13 cellular contexts compared by ENCODE assay signal in the genomic region with DNA sequence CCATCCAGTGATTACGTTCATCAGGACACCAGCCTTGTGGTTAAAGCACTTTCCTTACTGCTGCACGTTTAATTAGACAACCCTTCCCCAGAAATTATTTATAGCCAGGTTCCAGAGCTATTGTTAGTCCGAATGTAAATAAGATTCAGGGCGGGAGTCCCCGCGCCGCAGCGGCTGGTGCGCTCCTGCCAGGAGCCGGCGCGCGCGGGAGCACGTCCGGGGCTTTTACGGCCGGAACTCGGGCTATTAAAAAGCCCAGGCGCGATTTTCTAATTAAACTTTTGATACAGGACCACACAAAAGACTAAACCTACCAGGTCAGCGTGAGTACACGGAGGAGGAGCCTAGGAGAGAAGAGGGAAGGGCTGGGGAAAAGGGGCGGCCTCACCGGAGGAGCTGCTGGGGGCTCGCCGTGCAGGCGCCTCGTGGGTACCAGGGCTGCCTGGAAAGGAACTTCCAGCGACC.
DNase-seq lines count a peak whose midpoint lies in the region; ATAC-seq and TF ChIP-seq lines count a peak whose summit lies in the region.
"Had no signal": no experiment of that assay in that cellular context is flagged by ENCODE, and none has a peak within 500 bp of the region (broad histone marks: within the 10 kb centered on the region; RNA-seq: fewer than 3 reads in every experiment).

No MANE protein-coding gene starts in this region.

- no peak overlapping the region for H2BK120ac ChIP-seq in H9 (ENCODE audit: low read depth, low read length, poor library complexity, severe bottlenecking)

- no peaks in the 10 kb centered on the region; a peak in 1 of 7 replicates for H3K36me3 Mint-ChIP-seq in H9 (ENCODE audit: insufficient read depth in 1 of 3, low read depth in 3 of 3)
- H3K36me3 Mint-ChIP-seq in CD14-positive monocyte: no peaks in the 10 kb centered on the region

- H3K4me1 Mint-ChIP-seq in H9 (peaks cover 18 to 23% of the 10 kb centered on the region in 2 experiments), CD14-positive monocyte (no peaks in the 10 kb centered on the region)

- no peak overlapping the region for H2AK5ac ChIP-seq in H9 (ENCODE audit: insufficient read length, low read length)

- H3K9me3 ChIP-seq in H9 (ENCODE audit: control insufficient read depth, low read depth, low read length) (no peaks in the 10 kb centered on the region), esophagus muscularis mucosa (no peaks in the 10 kb centered on the region), breast epithelium (no peaks in the 10 kb centered on the region)
- H3K9me3 ChIP-seq: suprapubic skin had no signal

- H2BK12ac ChIP-seq in H9 (ENCODE audit: insufficient read length, low read depth, low read length): no peak overlapping the region

- no CpG with 5 or more reads among the region's 30 CpGs for WGBS in H9 (ENCODE audit: extremely low coverage, insufficient read length, low lambda C conversion rate)
- 2% methylated on average over 29 of the region's 30 CpGs for WGBS in esophagus muscularis mucosa

- no peak for TF ChIP-seq EP300 in esophagus muscularis mucosa (IDR thresholded peaks at IDR 0.05)

- no peak overlapping the region for H3K14ac ChIP-seq in H9 (ENCODE audit: insufficient read depth, low read length)

- H3K79me1 ChIP-seq in H9 (ENCODE audit: insufficient read depth, low read depth, low read length, poor library complexity, severe bottlenecking): no peaks in the 10 kb centered on the region

- H3K18ac ChIP-seq in H9 (ENCODE audit: insufficient read length, low read depth, low read length): no peak overlapping the region

- no peak overlapping the region for H4K5ac ChIP-seq in H9 (ENCODE audit: insufficient read length, low read depth, low read length)

- H2BK5ac ChIP-seq in H9 (ENCODE audit: insufficient read length, low read length): no peak overlapping the region

- no peak overlapping the region for H2BK15ac ChIP-seq in H9 (ENCODE audit: low read depth, low read length)

- no peak overlapping the region for H3T11ph ChIP-seq in H9 (ENCODE audit: low read length)

- H3K79me2 ChIP-seq in H9 (ENCODE audit: insufficient read depth, low read length): no peaks in the 10 kb centered on the region

- peaks cover 3% of the 10 kb centered on the region for H3K23me2 ChIP-seq in H9 (ENCODE audit: insufficient read length, low read depth, low read length, poor library complexity, severe bottlenecking)

- intact Hi-C loops in esophagus muscularis mucosa (cut with DNase I) (no loop called here), CD14-positive monocyte (cut with micrococcal nuclease) (no loop called here), breast epithelium (cut with DNase I; ENCODE audit: low total_unique reads) (no loop called here)

- H4K20me1 ChIP-seq in H9 (ENCODE audit: control insufficient read depth, insufficient read depth, insufficient read length): no peaks in the 10 kb centered on the region

- no peak overlapping the region for H3K27ac ChIP-seq in H9 (ENCODE audit: insufficient read length, low read depth, low read length)
- no peak overlapping the region for H3K27ac ChIP-seq in esophagus muscularis mucosa (replicated peaks in 1 of 4)
- no peak overlapping the region for H3K27ac ChIP-seq in breast epithelium
- H3K27ac ChIP-seq: suprapubic skin had no signal

- no peaks in the 10 kb centered on the region for H3K9me3 Mint-ChIP-seq in H9
- H3K9me3 Mint-ChIP-seq in CD14-positive monocyte: peaks cover 0 to 4% (median 0%) of the 10 kb centered on the region in 7 donors
- H3K9me3 Mint-ChIP-seq: T-helper 2 cell treated with Interferon-gamma antibody and Interleukin-4, amounts not matched to agents 5 μg/mL and 100 μg/mL, for 36 hours had no signal

- H3K27me3 ChIP-seq in H9 (ENCODE audit: insufficient read depth, low read length) (peaks cover 21% of the 10 kb centered on the region; the same call in 1 of the 2 replicates), esophagus muscularis mucosa (peaks cover 0 to 49% (median 3%) of the 10 kb centered on the region in 4 donors), breast epithelium (peaks cover 0 to 36% of the 10 kb centered on the region in 2 donors)

- no peak overlapping the region for H4K8ac ChIP-seq in H9 (replicated peaks; ENCODE audit: insufficient read length, low read depth, low read length)

- H3K56ac ChIP-seq in H9 (ENCODE audit: insufficient read length, low read depth, low read length): no peak overlapping the region

- no peak overlapping the region for H3K9ac ChIP-seq in H9 (ENCODE audit: extremely low read depth, insufficient read length, low read length)

- no peak overlapping the region for H2BK20ac ChIP-seq in H9 (ENCODE audit: low read depth, low read length, poor library complexity, severe bottlenecking)

- TF ChIP-seq CTCF in H9 (conservative IDR thresholded peaks at IDR 0.05) (no peak), esophagus muscularis mucosa (IDR thresholded peaks at IDR 0.05) (no peak), retinal pigment epithelial cell (conservative IDR thresholded peaks at IDR 0.05; ENCODE audit: low read depth, low read length) (no peak), CD14-positive monocyte (IDR thresholded peaks at IDR 0.05) (no peak), breast epithelium (IDR thresholded peaks at IDR 0.05) (no peak)

- DNase-seq in H9: no peak
- DNase-seq in NCI-H345 treated with DMSO at 0.1 percent for 48 hours (lab: John Stamatoyannopoulos, UW; ENCODE audit: unreplicated experiment): peak; percentile 42
- DNase-seq in esophagus muscularis mucosa (ENCODE audit: extremely low spot score): peak; percentile 62
- DNase-seq in retinal pigment epithelial cell (ENCODE audit: low read depth): no peak
- no peak for DNase-seq in CD14-positive monocyte (ENCODE audit: low spot score)
- no peak for DNase-seq in breast epithelium (ENCODE audit: low spot score in 2 of 2)
- DNase-seq: activated CD4-positive, alpha-beta T cell treated with anti-CD3 and anti-CD28 coated beads, Interleukin-2, amount 50 U/mL, for 48 hours; activated effector memory CD4-positive, alpha-beta T cell treated with Interleukin-2 at 50 U/mL for 16 hours; central memory CD4-positive, alpha-beta T cell; NCI-H1436 had no signal

- H3K4me2 ChIP-seq in H9 (ENCODE audit: insufficient read depth, insufficient read length, low read length): peak overlapping the region; percentile 79

- H3K4me3 Mint-ChIP-seq in H9 (peak overlapping the region; percentile 60 to 74), CD14-positive monocyte (no peak overlapping the region)
- H3K4me3 Mint-ChIP-seq: T-helper 2 cell treated with Interferon-gamma antibody and Interleukin-4, amounts not matched to agents 5 μg/mL and 100 μg/mL, for 36 hours had no signal

- ATAC-seq in GM18520 (IDR thresholded peaks at IDR 0.05; ENCODE audit: unreplicated experiment): no peak

- no peaks in the 10 kb centered on the region for H3K36me3 ChIP-seq in esophagus muscularis mucosa
- H3K36me3 ChIP-seq in breast epithelium: no peaks in the 10 kb centered on the region
- H3K36me3 ChIP-seq: suprapubic skin had no signal

- peak overlapping the region in 1 of 4 donors; percentile 18 for H3K4me3 ChIP-seq in esophagus muscularis mucosa
- peak overlapping the region; percentile 20 for H3K4me3 ChIP-seq in retinal pigment epithelial cell (ENCODE audit: low read length)
- peak overlapping the region in 1 of 3 donors; percentile 22 for H3K4me3 ChIP-seq in breast epithelium
- H3K4me3 ChIP-seq: suprapubic skin had no signal

- H3K27ac Mint-ChIP-seq in H9: no peak overlapping the region
- H3K27ac Mint-ChIP-seq in CD14-positive monocyte: no peak overlapping the region
- H3K27ac Mint-ChIP-seq: T-helper 2 cell treated with Interferon-gamma antibody and Interleukin-4, amounts not matched to agents 5 μg/mL and 100 μg/mL, for 36 hours had no signal

- no peak overlapping the region for H2AFZ ChIP-seq in H9 (ENCODE audit: low read length)

- H3K23ac ChIP-seq in H9 (ENCODE audit: insufficient read length, low read depth, low read length): no peak overlapping the region

- no peak overlapping the region for H3K4ac ChIP-seq in H9 (ENCODE audit: low read depth, low read length)

- H4K91ac ChIP-seq in H9 (ENCODE audit: insufficient read length, low read depth, low read length): no peak overlapping the region

- no peaks in the 10 kb centered on the region for H3K4me1 ChIP-seq in H9 (ENCODE audit: insufficient read depth, low read length)
- peaks cover 0 to 9% (median 8%) of the 10 kb centered on the region in 4 donors for H3K4me1 ChIP-seq in esophagus muscularis mucosa
- H3K4me1 ChIP-seq in breast epithelium: peaks cover 0 to 4% of the 10 kb centered on the region in 2 donors
- H3K4me1 ChIP-seq: suprapubic skin had no signal

- no peak for TF ChIP-seq POLR2A in esophagus muscularis mucosa (IDR thresholded peaks at IDR 0.05; ENCODE audit: low read depth)
- TF ChIP-seq POLR2A in breast epithelium (IDR thresholded peaks at IDR 0.05): no peak

- H3K27me3 Mint-ChIP-seq in H9 (ENCODE audit: low read depth) (peaks cover 92% of the 10 kb centered on the region), CD14-positive monocyte (ENCODE audit: low read depth in 3 of 3) (peaks cover 9 to 15% (median 12%) of the 10 kb centered on the region in 3 donors)

Comparison
In these comparisons a context has a peak if more than half of its experiments do, and no peak if none do; other contexts are left out.
1. DNase-seq: peak in NCI-H345 treated with DMSO at 0.1 percent for 48 hours (single experiment) and esophagus muscularis mucosa (single experiment); none in H9 (single experiment), retinal pigment epithelial cell (single experiment), CD14-positive monocyte (single experiment) and breast epithelium (0 of 2).
2. H3K4me3 Mint-ChIP-seq: peak in H9 (2 of 2); none in CD14-positive monocyte (0 of 2).